ENCODE assay signal across 8 cellular contexts in genomic region chr14:54893151-54893760, GRCh38. TPM values are rescaled to one million over a fixed set of nuclear protein-coding genes. Genes with fewer than 3 reads are reported as not detected.
A peak's percentile ranks its signal among the peaks of the same experiment; 100 is the strongest.
DNase-seq lines count a peak whose midpoint lies in the region; ATAC-seq, FAIRE-seq and TF ChIP-seq lines count a peak whose summit lies in the region.

No MANE protein-coding gene starts in this region.

- no peak overlapping the region for H2BK15ac ChIP-seq in mesenchymal stem cell (ENCODE audit: low read depth, poor library complexity, severe bottlenecking)

- H2AFZ ChIP-seq in mesenchymal stem cell (ENCODE audit: low read depth, low read length): no peak overlapping the region

- no peak overlapping the region for H2BK120ac ChIP-seq in mesenchymal stem cell (ENCODE audit: low read depth, low read length)

- no peak overlapping the region for H2BK12ac ChIP-seq in mesenchymal stem cell (ENCODE audit: low read length in 2 of 2)

- no peak overlapping the region for H2BK5ac ChIP-seq in mesenchymal stem cell (ENCODE audit: low read depth, low read length, poor library complexity, severe bottlenecking)

- no peak overlapping the region for H2AK5ac ChIP-seq in mesenchymal stem cell (ENCODE audit: low read length, severe bottlenecking)

- no peak overlapping the region for H3K4me2 ChIP-seq in mesenchymal stem cell (ENCODE audit: low read length, poor library complexity, severe bottlenecking)

- H3K9me3 ChIP-seq in RWPE2 (ENCODE audit: severe bottlenecking) (no peaks in the 10 kb centered on the region), mesenchymal stem cell (ENCODE audit: control insufficient read depth, low read length) (no peaks in the 10 kb centered on the region)

- H3K4me3 ChIP-seq in RWPE2 (ENCODE audit: severe bottlenecking) (no peak overlapping the region), coronary artery (no peak overlapping the region), mesenchymal stem cell (ENCODE audit: insufficient read depth in 1 of 2, low read depth in 1 of 2, low read length in 2 of 2) (no peak overlapping the region)

- ATAC-seq in RWPE2 (ENCODE audit: low read depth) (peak; percentile 88), GM19324 (IDR thresholded peaks at IDR 0.05; ENCODE audit: low FRiP score, unreplicated experiment) (no peak), HG02970 (IDR thresholded peaks at IDR 0.05; ENCODE audit: low FRiP score, unreplicated experiment) (no peak)

- H4K8ac ChIP-seq in mesenchymal stem cell (ENCODE audit: low read length): no peak overlapping the region

- no peak overlapping the region for H3K9ac ChIP-seq in mesenchymal stem cell (ENCODE audit: low read length)

- H3K23ac ChIP-seq in mesenchymal stem cell (ENCODE audit: low read length in 2 of 2): no peak overlapping the region

- WGBS in mesenchymal stem cell: 81% methylated on average over 1 of the region's 3 CpGs

- no peak overlapping the region for H3K18ac ChIP-seq in mesenchymal stem cell (ENCODE audit: low read depth in 1 of 2, low read length in 2 of 2)

- no peak overlapping the region for H3K27ac ChIP-seq in RWPE2 (ENCODE audit: poor library complexity, severe bottlenecking)
- no peak overlapping the region for H3K27ac ChIP-seq in coronary artery
- H3K27ac ChIP-seq in mesenchymal stem cell (ENCODE audit: low read length, poor library complexity, severe bottlenecking): no peak overlapping the region

- H4K91ac ChIP-seq in mesenchymal stem cell (ENCODE audit: low read length): no peak overlapping the region

- FAIRE-seq in HTR-8/SVneo (lab: Jason Lieb, UNC): peak; percentile 97

- H3K14ac ChIP-seq in mesenchymal stem cell (ENCODE audit: low read length in 2 of 2): no peak overlapping the region

- peaks cover 12% of the 10 kb centered on the region for H3K4me1 ChIP-seq in RWPE2 (ENCODE audit: insufficient read depth, poor library complexity, severe bottlenecking)
- no peaks in the 10 kb centered on the region for H3K4me1 ChIP-seq in mesenchymal stem cell (ENCODE audit: control insufficient read depth, insufficient read depth, low read depth, low read length)

- no peaks in the 10 kb centered on the region for H3K79me1 ChIP-seq in mesenchymal stem cell (replicated peaks; ENCODE audit: low read length, poor library complexity, severe bottlenecking)

- peak; percentile 94 for TF ChIP-seq CTCF in RWPE2 (IDR thresholded peaks at IDR 0.05; ENCODE audit: poor library complexity, severe bottlenecking)
- TF ChIP-seq CTCF in coronary artery (IDR thresholded peaks at IDR 0.05): peak; percentile 45

- H3K4ac ChIP-seq in mesenchymal stem cell (ENCODE audit: low read depth in 1 of 2, low read length in 2 of 2): no peak overlapping the region

- DNase-seq in activated effector memory CD4-positive, alpha-beta T cell treated with anti-CD3 and anti-CD28 coated beads, Interleukin-2, amount 50 U/mL, for 16 hours: peak; percentile 68
- no peak for DNase-seq in activated effector memory CD4-positive, alpha-beta T cell treated with Interleukin-2 at 50 U/mL for 16 hours
- DNase-seq in HTR-8/SVneo (ENCODE audit: insufficient read length, low spot score): peak; percentile 90
- no peak for DNase-seq in RWPE2 (ENCODE audit: low spot score)
- no peak for DNase-seq in coronary artery (ENCODE audit: low spot score)
- peak; percentile 84 for DNase-seq in mesenchymal stem cell

- H3K36me3 ChIP-seq in RWPE2 (ENCODE audit: low read depth) (no peaks in the 10 kb centered on the region), mesenchymal stem cell (ENCODE audit: control insufficient read depth in 1 of 2, insufficient read depth in 2 of 2, low read depth in 1 of 2, low read length in 2 of 2) (no peaks in the 10 kb centered on the region)

- H3K27me3 ChIP-seq in RWPE2 (ENCODE audit: insufficient read depth, poor library complexity, severe bottlenecking): no peaks in the 10 kb centered on the region
- no peaks in the 10 kb centered on the region for H3K27me3 ChIP-seq in mesenchymal stem cell (ENCODE audit: control insufficient read depth in 1 of 2, insufficient read depth in 1 of 2, low read length in 2 of 2)

RNA-seq across cellular contexts. Expression of gene GCH1, which starts 9.4 kb away (rescaled TPM):
- 3.6 TPM for polyA plus RNA-seq in mesenchymal stem cell (2013, experiment 1 of 2)
- polyA plus RNA-seq in mesenchymal stem cell (2013, experiment 2 of 2): 4.0 TPM

Comparison
In these comparisons a context has a peak if more than half of its experiments do, and no peak if none do; other contexts are left out.
1. DNase-seq: peak in activated effector memory CD4-positive, alpha-beta T cell treated with anti-CD3 and anti-CD28 coated beads, Interleukin-2, amount 50 U/mL, for 16 hours (single experiment), HTR-8/SVneo (single experiment) and mesenchymal stem cell (single experiment); none in activated effector memory CD4-positive, alpha-beta T cell treated with Interleukin-2 at 50 U/mL for 16 hours (single experiment), RWPE2 (single experiment) and coronary artery (single experiment).